ENCODE assay signal across 8 cellular contexts in the genomic region with DNA sequence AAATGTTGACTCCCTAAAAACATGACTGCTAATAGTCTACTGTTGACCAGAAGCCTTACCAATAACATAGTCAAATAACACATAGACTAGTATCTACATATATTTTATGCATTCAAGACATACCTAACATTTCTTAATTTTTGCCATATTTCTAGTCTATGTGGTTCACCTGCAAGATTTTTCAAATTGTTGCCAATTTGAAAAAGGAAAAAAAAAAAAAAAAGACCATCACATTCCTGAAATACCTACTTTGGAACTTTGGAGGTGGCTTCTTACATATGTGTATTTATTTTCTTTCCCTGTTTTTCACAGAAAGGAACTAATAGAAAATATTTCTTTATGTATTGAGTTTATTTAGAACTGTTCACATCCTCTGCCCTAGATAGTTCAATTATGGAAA.
"Had no signal": no experiment of that assay in that cellular context is flagged by ENCODE, and none has a peak within 500 bp of the region (broad histone marks: within the 10 kb centered on the region; RNA-seq: fewer than 3 reads in every experiment).

No MANE protein-coding gene starts in this region.

- H3K27ac ChIP-seq: GM23248 had no signal

- H3K4me3 ChIP-seq: GM23248, GM23338, HAP-1 had no signal

- H3K36me3 ChIP-seq: HAP-1 had no signal

- H3K4me3 Mint-ChIP-seq: GM23338, H9, HFFc6 had no signal

- H3K9me3 ChIP-seq: HAP-1 had no signal

- H3K27ac Mint-ChIP-seq: GM23338, H9, HFFc6 had no signal

- H3K9ac ChIP-seq: GM23248 had no signal

- H3K4me2 ChIP-seq: GM23338 had no signal

- H2AFZ ChIP-seq: GM23248, GM23338 had no signal

- H3K4me1 ChIP-seq: HAP-1 had no signal

- H3K9me3 Mint-ChIP-seq: GM23338, H9, HFFc6 had no signal

- DNase-seq: GM23248, GOT3, H7, H9, HCEC 1CT, HFFc6 had no signal

- ATAC-seq: GM23338 had no signal
